ENCODE assay signal across 19 cellular contexts in the genomic region with DNA sequence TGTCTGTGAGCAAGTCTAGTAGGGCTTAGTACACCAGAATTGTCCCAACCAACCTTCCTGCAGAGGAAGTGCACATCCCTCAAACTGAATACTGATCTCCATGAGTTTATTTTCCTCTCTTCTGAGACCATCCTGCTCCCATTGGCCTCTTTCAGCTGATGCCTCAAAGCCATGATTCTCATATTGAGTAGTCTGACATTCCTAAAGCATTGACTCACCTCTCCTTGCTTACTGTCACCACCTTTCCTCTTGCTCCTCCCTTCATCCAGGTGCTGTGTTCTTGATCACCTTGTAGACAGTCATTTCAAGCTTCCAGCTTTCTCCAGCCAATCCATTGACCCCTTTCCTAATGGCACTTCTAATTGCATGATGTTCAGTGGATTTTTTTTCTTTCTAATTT.
"Had no signal": no experiment of that assay in that cellular context is flagged by ENCODE, and none has a peak within 500 bp of the region (broad histone marks: within the 10 kb centered on the region; RNA-seq: fewer than 3 reads in every experiment).

No MANE protein-coding gene starts in this region.

- H3K36me3 ChIP-seq: pancreas, suprapubic skin, thyroid gland, upper lobe of left lung, uterus had no signal

- H3K4me3 ChIP-seq: hepatocyte, pancreas, suprapubic skin, thyroid gland, upper lobe of left lung, uterus had no signal

- H3K9me3 ChIP-seq: pancreas, thyroid gland, uterus had no signal

- DNase-seq: dermis blood vessel endothelial cell; erythroblast; foreskin melanocyte; head of caudate nucleus; kidney glomerular epithelial cell; naive B cell; occipital lobe; pancreas; right cardiac atrium; small intestine; stimulated activated CD4-positive, alpha-beta T cell treated with anti-CD3 and anti-CD28 coated beads, Interleukin-12 subunit alpha, Interleukin-12 subunit beta, amount 100 ng/mL, for 4 hours; stimulated activated naive CD8-positive, alpha-beta T cell treated with anti-CD3 and anti-CD28 coated beads, Interleukin-15, Interleukin-2, amounts not matched to agents 100 U/mL and 50 U/mL, for 24 hours; thyroid gland; upper lobe of left lung; uterus had no signal

- H3K27me3 ChIP-seq: hepatocyte, pancreas, suprapubic skin, thyroid gland, upper lobe of left lung, uterus had no signal

- H3K4me1 ChIP-seq: pancreas, suprapubic skin, thyroid gland, upper lobe of left lung, uterus had no signal

- H3K4me2 ChIP-seq: hepatocyte had no signal

- H2AFZ ChIP-seq: hepatocyte had no signal

- H3K79me2 ChIP-seq: hepatocyte had no signal

- H3K27ac ChIP-seq: hepatocyte, pancreas, suprapubic skin, thyroid gland, upper lobe of left lung, uterus had no signal

- ATAC-seq: left lobe of liver; pancreas; right cardiac atrium; stimulated activated effector memory CD8-positive, alpha-beta T cell treated with anti-CD3 and anti-CD28 coated beads, Interleukin-12 subunit alpha, Interleukin-12 subunit beta, amount 100 ng/mL, for 72 hours; stimulated activated naive CD8-positive, alpha-beta T cell treated with anti-CD3 and anti-CD28 coated beads, Interleukin-15, Interleukin-2, amounts not matched to agents 100 U/mL and 50 U/mL, for 24 hours had no signal
